In genomic region chr6:165654144-165654543, GRCh38 we compare ENCODE assay signal across 32 cellular contexts. TPM values are rescaled to one million over a fixed set of nuclear protein-coding genes. Genes with fewer than 3 reads are reported as not detected.
DNase-seq lines count a peak whose midpoint lies in the region; TF ChIP-seq lines count a peak whose summit lies in the region.
"Had no signal": no experiment of that assay in that cellular context is flagged by ENCODE, and none has a peak within 500 bp of the region (broad histone marks: within the 10 kb centered on the region; RNA-seq: fewer than 3 reads in every experiment).

No MANE protein-coding gene starts in this region.

- no peak overlapping the region for H3K9ac ChIP-seq in skeletal muscle satellite cell (ENCODE audit: low read depth, low read length)
- H3K9ac ChIP-seq: BLaER1; BLaER1 treated with 17β-estradiol and CSF1 and Interleukin-3, amounts not matched to agents 10 nM and 100 nM had no signal

- H3K4me3 ChIP-seq in esophagus muscularis mucosa: no peak overlapping the region
- no peak overlapping the region for H3K4me3 ChIP-seq in skeletal muscle satellite cell (ENCODE audit: low read length)
- no peak overlapping the region for H3K4me3 ChIP-seq in ascending aorta
- H3K4me3 ChIP-seq: A549; BLaER1; BLaER1 treated with 17β-estradiol and CSF1 and Interleukin-3, amounts not matched to agents 10 nM and 100 nM had no signal

- H3K36me3 ChIP-seq in esophagus muscularis mucosa (no peaks in the 10 kb centered on the region), skeletal muscle satellite cell (ENCODE audit: insufficient read depth, low read length) (no peaks in the 10 kb centered on the region), ascending aorta (no peaks in the 10 kb centered on the region)
- H3K36me3 ChIP-seq: BE2C; BLaER1; BLaER1 treated with 17β-estradiol and CSF1 and Interleukin-3, amounts not matched to agents 10 nM and 100 nM had no signal

- H3K4me2 ChIP-seq in skeletal muscle satellite cell (ENCODE audit: low read length): peak overlapping the region; percentile 71
- H3K4me2 ChIP-seq: A549; BLaER1; BLaER1 treated with 17β-estradiol and CSF1 and Interleukin-3, amounts not matched to agents 10 nM and 100 nM had no signal

- H3K27ac ChIP-seq in caudate nucleus (ENCODE audit: low read depth, low read length): peak overlapping the region; percentile 64
- no peak overlapping the region for H3K27ac ChIP-seq in esophagus muscularis mucosa (replicated peaks in 1 of 4)
- H3K27ac ChIP-seq in ascending aorta: no peak overlapping the region
- H3K27ac ChIP-seq: 22Rv1; BLaER1; BLaER1 treated with 17β-estradiol and CSF1 and Interleukin-3, amounts not matched to agents 10 nM and 100 nM; C4-2B had no signal

- TF ChIP-seq POLR2A in esophagus muscularis mucosa (IDR thresholded peaks at IDR 0.05; ENCODE audit: low read depth): no peak

- no peaks in the 10 kb centered on the region for H3K9me3 ChIP-seq in esophagus muscularis mucosa
- no peaks in the 10 kb centered on the region for H3K9me3 ChIP-seq in skeletal muscle satellite cell (replicated peaks; ENCODE audit: low read length)
- H3K9me3 ChIP-seq in ascending aorta: no peaks in the 10 kb centered on the region
- H3K9me3 ChIP-seq: A549; BE2C; BLaER1; BLaER1 treated with 17β-estradiol and CSF1 and Interleukin-3, amounts not matched to agents 10 nM and 100 nM; Caco-2 had no signal

- no peak for TF ChIP-seq EP300 in esophagus muscularis mucosa (IDR thresholded peaks at IDR 0.05)

- intact Hi-C loops in esophagus muscularis mucosa (cut with DNase I): no loop called here
- intact Hi-C loops in ascending aorta (cut with DNase I): no loop called here

- H3K4me1 ChIP-seq in esophagus muscularis mucosa (peaks cover 0 to 7% (median 3%) of the 10 kb centered on the region in 4 donors), skeletal muscle satellite cell (ENCODE audit: control insufficient read depth, insufficient read depth, low read length) (peaks cover 11% of the 10 kb centered on the region), ascending aorta (no peaks in the 10 kb centered on the region)
- H3K4me1 ChIP-seq: BE2C had no signal

- no peak for TF ChIP-seq CTCF in esophagus muscularis mucosa (IDR thresholded peaks at IDR 0.05)
- no peak for TF ChIP-seq CTCF in ascending aorta (IDR thresholded peaks at IDR 0.05)

- 95% methylated on average over 9 of the region's 9 CpGs for WGBS in esophagus muscularis mucosa

- DNase-seq in caudate nucleus (lab: John Stamatoyannopoulos, UW): no peak
- peak; percentile 88 for DNase-seq in esophagus muscularis mucosa (ENCODE audit: extremely low spot score)
- no peak for DNase-seq in kidney glomerular epithelial cell (lab: John Stamatoyannopoulos, UW)
- DNase-seq in ascending aorta (ENCODE audit: low spot score in 2 of 2): no peak
- DNase-seq in stimulated activated CD4-positive, alpha-beta T cell treated with anti-CD3 and anti-CD28 coated beads, Interleukin-1b, Interleukin-23, amount 100 ng/mL, for 48 hours: no peak
- DNase-seq: 8988T; ACHN; AML-193; BE2C; C1 segment of cervical spinal cord; Caco-2; Calu3; CD4-positive, alpha-beta memory T cell; CD4-positive, alpha-beta T cell; CD4-positive, CD25-positive, alpha-beta regulatory T cell; CD8-positive, alpha-beta memory T cell; CD8-positive, alpha-beta T cell; COR-L47; DMS 273 treated with DMSO at 0.1 percent for 48 hours; DMS153; DMS53; DMS79; DMS79 treated with DMSO at 0.1 percent for 48 hours; DND-41; EL had no signal

- H3K27me3 ChIP-seq in esophagus muscularis mucosa (peaks cover 0 to 7% (median 0%) of the 10 kb centered on the region in 4 donors), skeletal muscle satellite cell (ENCODE audit: control insufficient read depth, insufficient read depth, low read length) (no peaks in the 10 kb centered on the region), ascending aorta (no peaks in the 10 kb centered on the region)
- H3K27me3 ChIP-seq: BLaER1; BLaER1 treated with 17β-estradiol and CSF1 and Interleukin-3, amounts not matched to agents 10 nM and 100 nM had no signal

RNA-seq across cellular contexts. Expression of gene PDE10A, which starts 8.9 kb away (rescaled TPM):
- total RNA-seq in esophagus muscularis mucosa (1 to 10 TPM; 2.9 to 8.8 (median 3.9) TPM), ascending aorta (2.0 TPM)
- total RNA-seq in skeletal muscle satellite cell (2012; rRNA removed): 0.76 and 1.3 TPM in 2 replicates
- total RNA-seq: B cell; CD4-positive, alpha-beta memory T cell; CD4-positive, alpha-beta T cell; CD4-positive, CD25-positive, alpha-beta regulatory T cell; CD8-positive, alpha-beta memory T cell; CD8-positive, alpha-beta T cell had no signal
